Comparison of ENCODE assay signal across 3 cellular contexts in genomic region chr22:50008151-50009040, GRCh38.
TF ChIP-seq lines count a peak whose summit lies in the region.

No MANE protein-coding gene starts in this region.

TF ChIP-seq in SK-N-SH, 30 proteins besides CTCF, POLR2A, EP300 and RAD21:
- no peak for TF ChIP-seq FOXJ3 (CRISPR knock-in tag; IDR thresholded peaks at IDR 0.05)
- TF ChIP-seq JUND (IDR thresholded peaks at IDR 0.05) = no peak
- no peak for TF ChIP-seq CHD2 (IDR thresholded peaks at IDR 0.05; ENCODE audit: low read length, partially characterized antibody)
- TF ChIP-seq NFIC (IDR thresholded peaks at IDR 0.05; ENCODE audit: borderline replicate concordance) = no peak
- no peak for TF ChIP-seq GABPA (IDR thresholded peaks at IDR 0.05; ENCODE audit: low read depth)
- TF ChIP-seq FOXM1 (IDR thresholded peaks at IDR 0.05; ENCODE audit: low read depth) = no peak
- no peak for TF ChIP-seq MEF2A (IDR thresholded peaks at IDR 0.05; ENCODE audit: borderline replicate concordance, low read depth)
- no peak for TF ChIP-seq MAX (IDR thresholded peaks at IDR 0.05; ENCODE audit: low read depth)
- TF ChIP-seq SMC3 (IDR thresholded peaks at IDR 0.05; ENCODE audit: low read depth, low read length) = no peak
- no peak for TF ChIP-seq USF1 (IDR thresholded peaks at IDR 0.05; ENCODE audit: borderline replicate concordance, low read depth)
- TF ChIP-seq ZBTB33 (IDR thresholded peaks at IDR 0.05; ENCODE audit: borderline replicate concordance, low read depth) = no peak
- no peak for TF ChIP-seq ELF1 (IDR thresholded peaks at IDR 0.05)
- TF ChIP-seq YY1 (IDR thresholded peaks at IDR 0.05; ENCODE audit: low read depth) = no peak

TF ChIP-seq in SK-N-SH treated with all-trans-retinoic acid at 6 μM for 48 hours, 23 proteins besides CTCF, POLR2A, EP300 and RAD21 (continues in another document):
- no peak for TF ChIP-seq TCF4 (CRISPR knock-in tag; IDR thresholded peaks at IDR 0.05; ENCODE audit: borderline replicate concordance)
- no peak for TF ChIP-seq OSR1 (CRISPR knock-in tag; IDR thresholded peaks at IDR 0.05)
- no peak for TF ChIP-seq ZNF565 (CRISPR knock-in tag; conservative IDR thresholded peaks at IDR 0.05; ENCODE audit: low read depth)
- TF ChIP-seq TOX (CRISPR knock-in tag; IDR thresholded peaks at IDR 0.05; ENCODE audit: borderline replicate concordance) = no peak
- TF ChIP-seq ZFP30 (CRISPR knock-in tag; IDR thresholded peaks at IDR 0.05) = no peak
- no peak for TF ChIP-seq CREB5 (CRISPR knock-in tag; IDR thresholded peaks at IDR 0.05; ENCODE audit: low read depth)
- TF ChIP-seq ZNF70 (CRISPR knock-in tag; IDR thresholded peaks at IDR 0.05) = no peak
- TF ChIP-seq PATZ1 (CRISPR knock-in tag; IDR thresholded peaks at IDR 0.05; ENCODE audit: borderline replicate concordance) = no peak
- TF ChIP-seq ESRRG (CRISPR knock-in tag; IDR thresholded peaks at IDR 0.05) = no peak
- TF ChIP-seq CSRNP3 (CRISPR knock-in tag; IDR thresholded peaks at IDR 0.05) = no peak
- no peak for TF ChIP-seq ISL1 (CRISPR knock-in tag; IDR thresholded peaks at IDR 0.05)
- no peak for TF ChIP-seq ZC3H10 (CRISPR knock-in tag; IDR thresholded peaks at IDR 0.05)
- TF ChIP-seq POU6F1 (CRISPR knock-in tag; IDR thresholded peaks at IDR 0.05; ENCODE audit: borderline replicate concordance, low read depth) = no peak
- TF ChIP-seq ZFP3 (CRISPR knock-in tag; IDR thresholded peaks at IDR 0.05) = no peak
- no peak for TF ChIP-seq CSDC2 (CRISPR knock-in tag; IDR thresholded peaks at IDR 0.05)
- TF ChIP-seq ARNTL (CRISPR knock-in tag; IDR thresholded peaks at IDR 0.05; ENCODE audit: borderline replicate concordance, low read depth) = no peak
- TF ChIP-seq TSHZ2 (CRISPR knock-in tag; IDR thresholded peaks at IDR 0.05) = no peak

TF ChIP-seq in K562, 482 proteins besides CTCF, POLR2A, EP300 and RAD21:
- TF ChIP-seq CREB3 (tag; conservative IDR thresholded peaks at IDR 0.05; ENCODE audit: low read depth) (no peak), ZNF699 (CRISPR knock-in tag; IDR thresholded peaks at IDR 0.05; ENCODE audit: insufficient replicate concordance) (no peak), NFIC (IDR thresholded peaks at IDR 0.05) (0 out of 2 replicates have a peak, but pooled peaks have one; percentile 23), KDM1A (IDR thresholded peaks at IDR 0.05) (no peak), ILK (tag; IDR thresholded peaks at IDR 0.05; ENCODE audit: borderline replicate concordance, low read depth) (no peak), SP1 (CRISPR knock-in tag; IDR thresholded peaks at IDR 0.05) (no peak), ZFP36 (IDR thresholded peaks at IDR 0.05; ENCODE audit: low read depth, low read length, partially characterized antibody) (no peak)
